ENCODE assay signal across 1 cellular context in genomic region chr11:61697093-61697492, GRCh38.
TF ChIP-seq lines count a peak whose summit lies in the region.

No MANE protein-coding gene starts in this region.

TF ChIP-seq in HepG2, 621 proteins besides CTCF, POLR2A, EP300 and RAD21:
- TF ChIP-seq RBAK (CRISPR knock-in tag; IDR thresholded peaks at IDR 0.05), result no peak
